ENCODE assay signal across 8 cellular contexts in the genomic region with DNA sequence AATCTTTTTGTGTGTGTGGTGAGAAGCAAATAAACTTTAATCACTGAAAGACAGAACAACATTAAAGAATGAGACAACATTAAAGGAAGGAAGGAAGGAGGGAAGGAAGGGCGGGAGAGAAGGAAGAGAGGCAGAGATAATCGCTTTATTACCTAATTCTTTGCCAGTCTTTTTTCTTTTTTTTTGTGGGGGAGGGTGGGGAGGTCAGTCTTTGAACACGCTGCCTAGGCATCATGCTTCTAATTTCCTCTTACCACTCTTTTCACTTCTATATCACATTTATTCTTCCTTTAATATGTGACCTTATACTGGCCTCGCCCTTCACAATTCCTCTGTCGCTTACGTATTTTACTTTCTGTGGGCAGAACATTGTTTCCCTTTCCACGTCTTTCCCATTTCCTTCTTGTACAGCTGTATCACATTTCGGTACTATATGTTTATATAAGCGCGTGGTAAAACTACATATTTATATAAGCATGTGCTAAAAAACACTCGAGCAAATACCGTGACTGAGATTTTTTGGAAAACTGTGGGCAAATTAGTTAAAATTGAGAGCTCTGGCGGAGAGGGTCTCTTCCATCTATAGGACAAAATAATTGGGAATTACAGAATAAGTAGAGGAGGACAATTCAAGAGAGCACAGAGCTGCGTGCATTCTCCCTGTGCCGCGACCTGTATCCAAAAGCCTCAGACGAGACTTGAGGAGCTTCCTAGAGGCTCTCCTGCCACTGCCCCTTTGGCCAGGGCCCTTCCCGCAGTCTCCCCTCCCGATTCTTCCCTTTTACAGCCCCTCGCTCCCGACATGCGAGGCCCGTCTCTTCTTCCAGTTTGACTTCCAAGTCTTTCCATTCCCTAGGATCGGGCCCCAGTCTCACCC. TPM values are rescaled to one million over a fixed set of nuclear protein-coding genes. Genes with fewer than 3 reads are reported as not detected.
DNase-seq lines count a peak whose midpoint lies in the region; ATAC-seq, FAIRE-seq and TF ChIP-seq lines count a peak whose summit lies in the region.

No MANE protein-coding gene starts in this region.

- peaks cover 13% of the 10 kb centered on the region for H3K27me3 Mint-ChIP-seq in memory B cell

- no peaks in the 10 kb centered on the region for H3K9me3 ChIP-seq in vagina

- no peaks in the 10 kb centered on the region for H3K36me3 Mint-ChIP-seq in memory B cell
- H3K36me3 Mint-ChIP-seq in stimulated activated effector memory CD8-positive, alpha-beta T cell treated with anti-CD3 and anti-CD28 coated beads, Interleukin-12 subunit alpha, Interleukin-12 subunit beta, amount 100 ng/mL, for 72 hours = no peaks in the 10 kb centered on the region

- H3K36me3 ChIP-seq in vagina = no peaks in the 10 kb centered on the region

- peak overlapping the region; percentile 57 for H3K4me3 Mint-ChIP-seq in memory B cell
- no peak overlapping the region for H3K4me3 Mint-ChIP-seq in stimulated activated effector memory CD8-positive, alpha-beta T cell treated with anti-CD3 and anti-CD28 coated beads, Interleukin-12 subunit alpha, Interleukin-12 subunit beta, amount 100 ng/mL, for 72 hours

- TF ChIP-seq CTCF in vagina (IDR thresholded peaks at IDR 0.05) = no peak

- no peak overlapping the region for H3K27ac Mint-ChIP-seq in memory B cell
- H3K27ac Mint-ChIP-seq in stimulated activated effector memory CD8-positive, alpha-beta T cell treated with anti-CD3 and anti-CD28 coated beads, Interleukin-12 subunit alpha, Interleukin-12 subunit beta, amount 100 ng/mL, for 72 hours = no peak overlapping the region

- TF ChIP-seq POLR2A in vagina (IDR thresholded peaks at IDR 0.05) = no peak

- peaks cover 17% of the 10 kb centered on the region for H3K4me1 ChIP-seq in vagina

- H3K27ac ChIP-seq in vagina = peak overlapping the region; percentile 69

- H3K27me3 ChIP-seq in vagina = no peaks in the 10 kb centered on the region

- DNase-seq in DMS53 (lab: John Stamatoyannopoulos, UW) = peak; percentile 86
- peak; percentile 49 for DNase-seq in NCI-H2029 (lab: John Stamatoyannopoulos, UW)
- peak; percentile 23 for DNase-seq in dermis blood vessel endothelial cell
- peak in 1 of 2 donors; percentile 13 for DNase-seq in memory B cell (ENCODE audit: low spot score in 2 of 2)
- DNase-seq in vagina (ENCODE audit: extremely low spot score in 2 of 2) = no peak
- DNase-seq in stimulated activated CD4-positive, alpha-beta T cell treated with anti-CD3 and anti-CD28 coated beads, Interleukin-2, amount 100 ng/mL, for 24 hours = no peak
- DNase-seq in stimulated activated effector memory CD8-positive, alpha-beta T cell treated with anti-CD3 and anti-CD28 coated beads, Interleukin-12 subunit alpha, Interleukin-12 subunit beta, amount 100 ng/mL, for 72 hours (ENCODE audit: low spot score in 2 of 2) = no peak
- no peak for DNase-seq in RCC 7860 (ENCODE audit: low spot score)

- no peaks in the 10 kb centered on the region for H3K9me3 Mint-ChIP-seq in memory B cell
- no peaks in the 10 kb centered on the region for H3K9me3 Mint-ChIP-seq in stimulated activated effector memory CD8-positive, alpha-beta T cell treated with anti-CD3 and anti-CD28 coated beads, Interleukin-12 subunit alpha, Interleukin-12 subunit beta, amount 100 ng/mL, for 72 hours

- peaks cover 9% of the 10 kb centered on the region for H3K4me1 Mint-ChIP-seq in memory B cell
- no peaks in the 10 kb centered on the region for H3K4me1 Mint-ChIP-seq in stimulated activated effector memory CD8-positive, alpha-beta T cell treated with anti-CD3 and anti-CD28 coated beads, Interleukin-12 subunit alpha, Interleukin-12 subunit beta, amount 100 ng/mL, for 72 hours

- FAIRE-seq in RCC 7860 (lab: Jason Lieb, UNC) = no peak

- intact Hi-C loops in vagina (cut with DNase I) = no loop called here

- peak overlapping the region; percentile 67 to 72 for H3K4me3 ChIP-seq in vagina

- no peak for ATAC-seq in memory B cell (ENCODE audit: low read depth)
- ATAC-seq in stimulated activated effector memory CD8-positive, alpha-beta T cell treated with anti-CD3 and anti-CD28 coated beads, Interleukin-12 subunit alpha, Interleukin-12 subunit beta, amount 100 ng/mL, for 72 hours = no peak

RNA-seq across cellular contexts. Expression of a gene that starts 0.8 kb away (rescaled TPM):
- total RNA-seq in dermis blood vessel endothelial cell (3.2 and 4.9 TPM in 2 replicates), vagina (3.7 TPM)

Comparison
In these comparisons a context has a peak if more than half of its experiments do, and no peak if none do; other contexts are left out.
1. DNase-seq: peak in DMS53 (single experiment), NCI-H2029 (single experiment) and dermis blood vessel endothelial cell (single experiment); none in vagina (0 of 2), stimulated activated CD4-positive, alpha-beta T cell treated with anti-CD3 and anti-CD28 coated beads, Interleukin-2, amount 100 ng/mL, for 24 hours (0 of 2), stimulated activated effector memory CD8-positive, alpha-beta T cell treated with anti-CD3 and anti-CD28 coated beads, Interleukin-12 subunit alpha, Interleukin-12 subunit beta, amount 100 ng/mL, for 72 hours (0 of 2) and RCC 7860 (single experiment).